Comparison of ENCODE assay signal across 1 cellular context in the genomic region with DNA sequence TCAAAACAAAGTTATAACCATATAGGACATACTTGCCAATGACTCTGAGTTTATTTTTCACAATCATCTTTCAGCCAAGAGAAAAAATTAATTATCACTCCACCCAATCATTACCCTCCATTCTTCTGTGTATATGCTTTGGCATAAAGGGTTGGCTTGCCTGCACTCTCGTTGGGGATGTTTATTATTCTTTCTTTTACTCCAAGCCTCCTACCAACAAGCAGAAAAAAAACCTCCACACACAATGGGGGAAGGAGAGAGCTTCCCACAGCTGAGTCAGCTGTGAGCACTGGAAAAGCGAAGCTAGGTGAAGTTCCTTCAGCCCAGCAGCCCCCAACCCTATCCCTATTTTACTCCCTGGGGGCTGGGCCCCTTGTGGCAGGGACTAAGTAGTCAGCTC.
TF ChIP-seq lines count a peak whose summit lies in the region.

No MANE protein-coding gene starts in this region.

TF ChIP-seq in HCT116, 20 proteins besides CTCF, POLR2A, EP300 and RAD21:
- TF ChIP-seq CEBPB (IDR thresholded peaks at IDR 0.05; ENCODE audit: low read depth) (no peak), SRF (IDR thresholded peaks at IDR 0.05; ENCODE audit: low read depth) (no peak), EZH2phosphoT487 (IDR thresholded peaks at IDR 0.05; ENCODE audit: borderline replicate concordance) (no peak), SIN3A (IDR thresholded peaks at IDR 0.05; ENCODE audit: low read depth) (no peak), FOSL1 (IDR thresholded peaks at IDR 0.05; ENCODE audit: low read depth) (no peak), POLR2AphosphoS5 (IDR thresholded peaks at IDR 0.05; ENCODE audit: low read depth, low read length) (no peak), EZH2 (IDR thresholded peaks at IDR 0.05) (no peak), YY1 (IDR thresholded peaks at IDR 0.05; ENCODE audit: extremely low read depth, insufficient replicate concordance, low read depth, low read length) (no peak), ZBTB33 (IDR thresholded peaks at IDR 0.05; ENCODE audit: extremely low read depth, insufficient replicate concordance, low read length) (no peak)
- TF ChIP-seq, protein P1, sequence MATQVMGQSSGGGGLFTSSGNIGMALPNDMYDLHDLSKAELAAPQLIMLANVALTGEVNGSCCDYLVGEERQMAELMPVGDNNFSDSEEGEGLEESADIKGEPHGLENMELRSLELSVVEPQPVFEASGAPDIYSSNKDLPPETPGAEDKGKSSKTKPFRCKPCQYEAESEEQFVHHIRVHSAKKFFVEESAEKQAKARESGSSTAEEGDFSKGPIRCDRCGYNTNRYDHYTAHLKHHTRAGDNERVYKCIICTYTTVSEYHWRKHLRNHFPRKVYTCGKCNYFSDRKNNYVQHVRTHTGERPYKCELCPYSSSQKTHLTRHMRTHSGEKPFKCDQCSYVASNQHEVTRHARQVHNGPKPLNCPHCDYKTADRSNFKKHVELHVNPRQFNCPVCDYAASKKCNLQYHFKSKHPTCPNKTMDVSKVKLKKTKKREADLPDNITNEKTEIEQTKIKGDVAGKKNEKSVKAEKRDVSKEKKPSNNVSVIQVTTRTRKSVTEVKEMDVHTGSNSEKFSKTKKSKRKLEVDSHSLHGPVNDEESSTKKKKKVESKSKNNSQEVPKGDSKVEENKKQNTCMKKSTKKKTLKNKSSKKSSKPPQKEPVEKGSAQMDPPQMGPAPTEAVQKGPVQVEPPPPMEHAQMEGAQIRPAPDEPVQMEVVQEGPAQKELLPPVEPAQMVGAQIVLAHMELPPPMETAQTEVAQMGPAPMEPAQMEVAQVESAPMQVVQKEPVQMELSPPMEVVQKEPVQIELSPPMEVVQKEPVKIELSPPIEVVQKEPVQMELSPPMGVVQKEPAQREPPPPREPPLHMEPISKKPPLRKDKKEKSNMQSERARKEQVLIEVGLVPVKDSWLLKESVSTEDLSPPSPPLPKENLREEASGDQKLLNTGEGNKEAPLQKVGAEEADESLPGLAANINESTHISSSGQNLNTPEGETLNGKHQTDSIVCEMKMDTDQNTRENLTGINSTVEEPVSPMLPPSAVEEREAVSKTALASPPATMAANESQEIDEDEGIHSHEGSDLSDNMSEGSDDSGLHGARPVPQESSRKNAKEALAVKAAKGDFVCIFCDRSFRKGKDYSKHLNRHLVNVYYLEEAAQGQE (IDR thresholded peaks at IDR 0.05; ENCODE audit: low read depth) = no peak
TF ChIP-seq in HCT116: peak in this region for 0.
